Comparison of ENCODE assay signal across 16 cellular contexts in genomic region chr6:14193524-14193923, GRCh38.
A peak's percentile ranks its signal among the peaks of the same experiment; 100 is the strongest.
DNase-seq lines count a peak whose midpoint lies in the region; ATAC-seq and TF ChIP-seq lines count a peak whose summit lies in the region.
"Had no signal": no experiment of that assay in that cellular context is flagged by ENCODE, and none has a peak within 500 bp of the region (broad histone marks: within the 10 kb centered on the region; RNA-seq: fewer than 3 reads in every experiment).

No MANE protein-coding gene starts in this region.

- H3K27me3 ChIP-seq in endodermal cell (ENCODE audit: control insufficient read depth, insufficient read depth, low read length, poor library complexity, severe bottlenecking) (no peaks in the 10 kb centered on the region), stomach (peaks cover 0 to 11% (median 0%) of the 10 kb centered on the region in 3 donors)

- H3K36me3 Mint-ChIP-seq in endodermal cell (ENCODE audit: low read depth), result no peaks in the 10 kb centered on the region
- H3K36me3 Mint-ChIP-seq: CD14-positive monocyte; CD8-positive, alpha-beta T cell had no signal

- TF ChIP-seq CTCF in endodermal cell (conservative IDR thresholded peaks at IDR 0.05), result no peak
- no peak for TF ChIP-seq CTCF in stomach (IDR thresholded peaks at IDR 0.05)

- 88 to 100% methylated on average over 1 to 2 of the region's 2 CpGs for WGBS in endodermal cell (ENCODE audit: insufficient coverage in 1 of 2, insufficient read length in 1 of 2), 2 experiments
- 76 to 95% (median 88%) methylated on average over 2 of the region's 2 CpGs for WGBS in stomach, 5 donors

- H3K9me3 ChIP-seq in SK-N-MC (ENCODE audit: low read depth, low read length) (no peaks in the 10 kb centered on the region), endodermal cell (ENCODE audit: control insufficient read depth, low read length) (no peaks in the 10 kb centered on the region), stomach (no peaks in the 10 kb centered on the region)

- H3K27ac ChIP-seq in SK-N-MC (no peak overlapping the region), endodermal cell (ENCODE audit: low read depth, low read length) (no peak overlapping the region), stomach (no peak overlapping the region)
- H3K27ac ChIP-seq: 22Rv1 had no signal

- H3K9me3 Mint-ChIP-seq in endodermal cell, result no peaks in the 10 kb centered on the region
- H3K9me3 Mint-ChIP-seq: CD14-positive monocyte; CD8-positive, alpha-beta T cell had no signal

- H3K4me1 Mint-ChIP-seq in endodermal cell, result peaks cover 21% of the 10 kb centered on the region
- H3K4me1 Mint-ChIP-seq: CD14-positive monocyte had no signal

- no peak overlapping the region for H3K4me3 ChIP-seq in SK-N-MC
- no peak overlapping the region for H3K4me3 ChIP-seq in endodermal cell (ENCODE audit: low read length)
- H3K4me3 ChIP-seq in stomach, result no peak overlapping the region

- H3K4me1 ChIP-seq in endodermal cell (ENCODE audit: control insufficient read depth, insufficient read depth, low read length) (peaks cover 4% of the 10 kb centered on the region), stomach (peaks cover 14 to 26% (median 16%) of the 10 kb centered on the region in 4 donors)

- no peak overlapping the region for H3K4me3 Mint-ChIP-seq in endodermal cell
- H3K4me3 Mint-ChIP-seq: CD14-positive monocyte; CD8-positive, alpha-beta T cell had no signal

- DNase-seq in EH (ENCODE audit: low read depth), result peak; percentile 52
- DNase-seq in SK-N-MC (ENCODE audit: low read depth, low spot score), result no peak
- peak; percentile 81 for DNase-seq in endodermal cell
- DNase-seq in kidney tubule cell (ENCODE audit: low spot score), result peak; percentile 28
- no peak for DNase-seq in stomach
- DNase-seq in activated CD8-positive, alpha-beta memory T cell treated with anti-CD3 and anti-CD28 coated beads for 24 hours, result no peak
- DNase-seq in NCI-H345 treated with DMSO at 0.1 percent for 48 hours (lab: John Stamatoyannopoulos, UW; ENCODE audit: unreplicated experiment), result no peak
- DNase-seq: CD8-positive, alpha-beta T cell; COR-L47; DMS153; DND-41; GOT3; HCEC 1CT had no signal

- H3K27ac Mint-ChIP-seq in endodermal cell, result no peak overlapping the region
- H3K27ac Mint-ChIP-seq: CD8-positive, alpha-beta T cell had no signal

- no peak for ATAC-seq in GM18517 (IDR thresholded peaks at IDR 0.05; ENCODE audit: unreplicated experiment)
- ATAC-seq: CD8-positive, alpha-beta T cell had no signal

- H3K9ac ChIP-seq in SK-N-MC (ENCODE audit: insufficient read length) (peak overlapping the region; percentile 60), endodermal cell (ENCODE audit: extremely low read depth, low read length, poor library complexity, severe bottlenecking) (no peak overlapping the region)

- TF ChIP-seq POLR2A in stomach (IDR thresholded peaks at IDR 0.05), result no peak

- no peak for TF ChIP-seq EP300 in stomach (IDR thresholded peaks at IDR 0.05)

- H3K27me3 Mint-ChIP-seq in endodermal cell (ENCODE audit: insufficient read depth), result peaks cover 45% of the 10 kb centered on the region

- intact Hi-C loops in stomach (cut with DNase I; ENCODE audit: low total_unique reads), result no loop called here

- H3K36me3 ChIP-seq in SK-N-MC (ENCODE audit: insufficient read depth, low read length) (no peaks in the 10 kb centered on the region), endodermal cell (ENCODE audit: control insufficient read depth, insufficient read depth, low read length) (no peaks in the 10 kb centered on the region), stomach (no peaks in the 10 kb centered on the region)

Comparison
In these comparisons a context has a peak if more than half of its experiments do, and no peak if none do; other contexts are left out.
1. DNase-seq: peak in EH (single experiment), endodermal cell (single experiment) and kidney tubule cell (single experiment); none in SK-N-MC (single experiment), stomach (single experiment), activated CD8-positive, alpha-beta memory T cell treated with anti-CD3 and anti-CD28 coated beads for 24 hours (single experiment) and NCI-H345 treated with DMSO at 0.1 percent for 48 hours (single experiment).